8 cellular contexts compared by ENCODE assay signal in genomic region chr7:157337316-157338149, GRCh38. TPM values are rescaled to one million over a fixed set of nuclear protein-coding genes. Genes with fewer than 3 reads are reported as not detected.
A peak's percentile ranks its signal among the peaks of the same experiment; 100 is the strongest.
DNase-seq lines count a peak whose midpoint lies in the region; ATAC-seq and TF ChIP-seq lines count a peak whose summit lies in the region.

No MANE protein-coding gene starts in this region.

- in situ Hi-C loops in SK-MEL-5 (cut with HindIII; ENCODE audit: low pct_unique_long_range_greater_than_20kb, low sequenced_read_pairs) = no loop called here

- no peaks in the 10 kb centered on the region for H3K9me3 Mint-ChIP-seq in activated naive CD8-positive, alpha-beta T cell treated with anti-CD3 and anti-CD28 coated beads, Interleukin-2, amount 10 ng/mL, durations not matched to agents 7 days and 5 days

- H3K27me3 ChIP-seq in heart right ventricle = no peaks in the 10 kb centered on the region

- peaks cover 0 to 5% (median 0%) of the 10 kb centered on the region in 9 donors for H3K36me3 ChIP-seq in heart right ventricle

- H3K36me3 Mint-ChIP-seq in activated naive CD8-positive, alpha-beta T cell treated with anti-CD3 and anti-CD28 coated beads, Interleukin-2, amount 10 ng/mL, durations not matched to agents 7 days and 5 days = peaks cover 8% of the 10 kb centered on the region

- peaks cover 16% of the 10 kb centered on the region for H3K27me3 Mint-ChIP-seq in activated naive CD8-positive, alpha-beta T cell treated with anti-CD3 and anti-CD28 coated beads, Interleukin-2, amount 10 ng/mL, durations not matched to agents 7 days and 5 days

- H3K27ac Mint-ChIP-seq in activated naive CD8-positive, alpha-beta T cell treated with anti-CD3 and anti-CD28 coated beads, Interleukin-2, amount 10 ng/mL, durations not matched to agents 7 days and 5 days = peak overlapping the region; percentile 91

- WGBS in heart right ventricle, 2 donors = 0 to 1% methylated on average over 49 to 58 of the region's 59 CpGs

- TF ChIP-seq CTCF in AG09309 (IDR thresholded peaks at IDR 0.05; ENCODE audit: control insufficient read depth, insufficient read depth, low read depth, low read length, missing control alignments) = no peak
- TF ChIP-seq CTCF in heart right ventricle (IDR thresholded peaks at IDR 0.05) = no peak

- intact Hi-C loops in heart right ventricle (cut with DNase I) = loop anchor here in 7 of 10 donors (2.0 to 10.0 kb wide), 7 partner anchors 49 to 390 kb away; partner anchors contain the start of genes NOM1 (in 1 of the 7) and UBE3C (in 1 of the 7)

- H3K4me1 ChIP-seq in heart right ventricle = peaks cover 6 to 57% (median 52%) of the 10 kb centered on the region in 9 donors

- peak overlapping the region; percentile 93 for H3K4me3 Mint-ChIP-seq in activated naive CD8-positive, alpha-beta T cell treated with anti-CD3 and anti-CD28 coated beads, Interleukin-2, amount 10 ng/mL, durations not matched to agents 7 days and 5 days

- peak overlapping the region; percentile 73 for H3K4me3 ChIP-seq in AG09309 (ENCODE audit: control insufficient read depth, low read depth, low read length)
- peak overlapping the region; percentile 52 to 93 (median 81) for H3K4me3 ChIP-seq in heart right ventricle

- DNase-seq in AG09309 (ENCODE audit: low read depth) (no peak), SK-MEL-5 (ENCODE audit: low read depth, low spot score) (peak; percentile 46), heart right ventricle (peak; percentile 59 to 73), retina (peak; percentile 57), NCI-H187 treated with DMSO at 0.1 percent for 48 hours (lab: John Stamatoyannopoulos, UW) (no peak)
- peak; percentile 84 for DNase-seq in activated naive CD8-positive, alpha-beta T cell treated with anti-CD3 and anti-CD28 coated beads, Interleukin-2, amount 10 ng/mL, durations not matched to agents 7 days and 5 days

- peak overlapping the region; percentile 83 to 99 (median 94) for H3K27ac ChIP-seq in heart right ventricle

- peak; percentile 58 for ATAC-seq in GM18909 (IDR thresholded peaks at IDR 0.05; ENCODE audit: poor library complexity, unreplicated experiment)
- peak; percentile 58 for ATAC-seq in HG03159 (IDR thresholded peaks at IDR 0.05; ENCODE audit: unreplicated experiment)
- peak; percentile 66 for ATAC-seq in activated naive CD8-positive, alpha-beta T cell treated with anti-CD3 and anti-CD28 coated beads, Interleukin-2, amount 10 ng/mL, durations not matched to agents 7 days and 5 days (ENCODE audit: low read depth)
- ATAC-seq in heart right ventricle = peak; percentile 38 to 87 (median 65)

- POLR2A ChIA-PET in activated naive CD8-positive, alpha-beta T cell treated with anti-CD3 and anti-CD28 coated beads, Interleukin-2, amount 10 ng/mL, durations not matched to agents 7 days and 5 days (lab: Charles Lee) = interaction anchor here (1.2 to 1.4 kb wide), 4 partner anchors 13 to 58 kb away, joined by 3 to 4 read pairs (median 3); no protein-coding TSS in a partner anchor

- H3K4me1 Mint-ChIP-seq in activated naive CD8-positive, alpha-beta T cell treated with anti-CD3 and anti-CD28 coated beads, Interleukin-2, amount 10 ng/mL, durations not matched to agents 7 days and 5 days = peaks cover 23% of the 10 kb centered on the region

- no peaks in the 10 kb centered on the region for H3K9me3 ChIP-seq in heart right ventricle

RNA-seq across cellular contexts. Expression of gene DNAJB6, which starts 0.7 kb away (rescaled TPM):
- 120 and 132 TPM in 2 replicates for total RNA-seq in SK-MEL-5 (2014; rRNA removed; shearing (Covaris generic))
- polyA plus RNA-seq in SK-MEL-5 (2015; cell fraction: cytosol; rRNA removed) = 143 and 154 TPM in 2 replicates
- 108 and 143 TPM in 2 replicates for polyA plus RNA-seq in SK-MEL-5 (2015; cell fraction: nucleus; rRNA removed)
- 10 to 100 TPM; 60.0 to 67.0 TPM for total RNA-seq in activated naive CD8-positive, alpha-beta T cell treated with anti-CD3 and anti-CD28 coated beads, Interleukin-2, amount 10 ng/mL, durations not matched to agents 7 days and 5 days
- 100 to 1,000 TPM; 144 to 200 (median 188) TPM for total RNA-seq in heart right ventricle
- polyA plus RNA-seq in heart right ventricle = 100 to 1,000 TPM; 114 to 117 TPM

Comparison
In these comparisons a context has a peak if more than half of its experiments do, and no peak if none do; other contexts are left out.
1. DNase-seq: peak in SK-MEL-5 (single experiment), activated naive CD8-positive, alpha-beta T cell treated with anti-CD3 and anti-CD28 coated beads, Interleukin-2, amount 10 ng/mL, durations not matched to agents 7 days and 5 days (single experiment), heart right ventricle (2 of 2) and retina (single experiment); none in AG09309 (single experiment) and NCI-H187 treated with DMSO at 0.1 percent for 48 hours (single experiment).
2. Peak in every context shown above with its lines, with median percentiles within 50 percentile points of each other: ATAC-seq.